In genomic region chr17:17079336-17079735, GRCh38 we compare ENCODE assay signal across 13 cellular contexts. TPM values are rescaled to one million over a fixed set of nuclear protein-coding genes. Genes with fewer than 3 reads are reported as not detected.
A peak's percentile ranks its signal among the peaks of the same experiment; 100 is the strongest.
DNase-seq lines count a peak whose midpoint lies in the region; ATAC-seq and TF ChIP-seq lines count a peak whose summit lies in the region.
"Had no signal": no experiment of that assay in that cellular context is flagged by ENCODE, and none has a peak within 500 bp of the region (broad histone marks: within the 10 kb centered on the region; RNA-seq: fewer than 3 reads in every experiment).

No MANE protein-coding gene starts in this region.

- H3K4me1 ChIP-seq in upper lobe of left lung (peaks cover 48 to 65% (median 61%) of the 10 kb centered on the region in 4 donors), SK-N-SH (ENCODE audit: control insufficient read depth in 1 of 2, insufficient read depth in 2 of 2, low read depth in 1 of 2, low read length in 1 of 2) (peaks cover 0 to 40% of the 10 kb centered on the region in 2 experiments; a peak in 2 of 4 replicates)

- H3K36me3 Mint-ChIP-seq in glutamatergic neuron (ENCODE audit: unreplicated experiment) (no peaks in the 10 kb centered on the region), mesothelial cell of epicardium (peaks cover 24% of the 10 kb centered on the region)

- peaks cover 7% of the 10 kb centered on the region for H3K27me3 Mint-ChIP-seq in glutamatergic neuron (ENCODE audit: unreplicated experiment)
- no peaks in the 10 kb centered on the region for H3K27me3 Mint-ChIP-seq in mesothelial cell of epicardium (ENCODE audit: low read depth)
- H3K27me3 Mint-ChIP-seq: activated naive CD4-positive, alpha-beta T cell treated with anti-CD3 and anti-CD28 coated beads, Interleukin-2, amount 50 U/mL, for 24 hours had no signal

- H3K9ac ChIP-seq in SK-N-SH: no peak overlapping the region

- H3K27ac Mint-ChIP-seq in glutamatergic neuron (ENCODE audit: unreplicated experiment): peak overlapping the region; percentile 49
- H3K27ac Mint-ChIP-seq in mesothelial cell of epicardium: peak overlapping the region; percentile 90
- H3K27ac Mint-ChIP-seq: activated naive CD4-positive, alpha-beta T cell treated with anti-CD3 and anti-CD28 coated beads, Interleukin-2, amount 50 U/mL, for 24 hours; CD8-positive, alpha-beta T cell had no signal

- TF ChIP-seq POLR2A in upper lobe of left lung (IDR thresholded peaks at IDR 0.05): no peak

- H3K4me3 ChIP-seq in upper lobe of left lung: no peak overlapping the region
- H3K4me3 ChIP-seq in SK-N-SH (ENCODE audit: low read depth in 2 of 2, low read length in 1 of 2): no peak overlapping the region

- H3K27ac ChIP-seq in upper lobe of left lung (peak overlapping the region; percentile 28 to 55 (median 41)), SK-N-SH (ENCODE audit: low read depth in 2 of 2, low read length in 1 of 2) (no peak overlapping the region; a peak in 1 of 4 replicates)

- TF ChIP-seq EP300 in upper lobe of left lung (IDR thresholded peaks at IDR 0.05) (no peak), SK-N-SH (IDR thresholded peaks at IDR 0.05; ENCODE audit: borderline replicate concordance in 1 of 2, low read depth in 1 of 2, low read length in 1 of 2) (no peak)

- H3K9me3 ChIP-seq in upper lobe of left lung (no peaks in the 10 kb centered on the region), SK-N-SH (no peaks in the 10 kb centered on the region)

- POLR2A ChIA-PET in SK-N-SH (lab: Yijun Ruan, JAX): no interaction called here

- peaks cover 98% of the 10 kb centered on the region for H3K79me2 ChIP-seq in SK-N-SH (ENCODE audit: insufficient read depth)

- 60 to 62% methylated on average over 4 of the region's 4 CpGs for WGBS in upper lobe of left lung, 2 donors
- WGBS in SK-N-SH (ENCODE audit: low lambda C conversion rate): 95% methylated on average over 4 of the region's 4 CpGs

- peaks cover 91% of the 10 kb centered on the region for H4K20me1 ChIP-seq in SK-N-SH (ENCODE audit: insufficient read depth)

- ATAC-seq in upper lobe of left lung (ENCODE audit: low FRiP score in 2 of 2): peak in 1 of 2 donors; percentile 23
- ATAC-seq: CD8-positive, alpha-beta T cell had no signal

- H3K9me2 ChIP-seq in SK-N-SH: no peaks in the 10 kb centered on the region

- TF ChIP-seq RAD21 in SK-N-SH (IDR thresholded peaks at IDR 0.05; ENCODE audit: low read length): no peak

- H3K9me3 Mint-ChIP-seq in glutamatergic neuron (ENCODE audit: unreplicated experiment): peaks cover 20% of the 10 kb centered on the region
- no peaks in the 10 kb centered on the region for H3K9me3 Mint-ChIP-seq in mesothelial cell of epicardium
- H3K9me3 Mint-ChIP-seq: activated naive CD4-positive, alpha-beta T cell treated with anti-CD3 and anti-CD28 coated beads, Interleukin-2, amount 50 U/mL, for 24 hours; CD8-positive, alpha-beta T cell had no signal

- no peaks in the 10 kb centered on the region for H3F3A ChIP-seq in SK-N-SH (replicated peaks; ENCODE audit: insufficient read depth)

- peaks cover 52% of the 10 kb centered on the region for H3K4me1 Mint-ChIP-seq in glutamatergic neuron (ENCODE audit: low read depth, unreplicated experiment)
- peaks cover 43% of the 10 kb centered on the region for H3K4me1 Mint-ChIP-seq in mesothelial cell of epicardium

- H3K36me3 ChIP-seq in upper lobe of left lung: peaks cover 0 to 40% (median 6%) of the 10 kb centered on the region in 4 donors
- H3K36me3 ChIP-seq in SK-N-SH (replicated peaks in 1 of 2; ENCODE audit: control insufficient read depth in 1 of 2, insufficient read depth in 2 of 2, low read length in 1 of 2): peaks cover 19 to 29% of the 10 kb centered on the region in 2 experiments

- no peak overlapping the region for H2AFZ ChIP-seq in SK-N-SH (ENCODE audit: low read depth)

- CTCF ChIA-PET in SK-N-SH (lab: Yijun Ruan, JAX): no interaction called here

- H3K27me3 ChIP-seq in upper lobe of left lung: no peaks in the 10 kb centered on the region
- H3K27me3 ChIP-seq in SK-N-SH (ENCODE audit: insufficient read depth): no peaks in the 10 kb centered on the region

- peak; percentile 16 for DNase-seq in amniotic epithelial cell (ENCODE audit: low read depth)
- peak; percentile 3 for DNase-seq in glutamatergic neuron
- DNase-seq in mesothelial cell of epicardium (ENCODE audit: low spot score in 2 of 2, unreplicated experiment in 2 of 2): no peak
- DNase-seq in upper lobe of left lung: no peak
- DNase-seq in stimulated activated CD4-positive, alpha-beta T cell treated with anti-CD3 and anti-CD28 coated beads, Interleukin-2, amount 100 ng/mL, for 48 hours: no peak
- DNase-seq in C1 segment of cervical spinal cord (lab: John Stamatoyannopoulos, UW): no peak
- DNase-seq in SK-N-SH: no peak
- DNase-seq: CD8-positive, alpha-beta T cell; dermis blood vessel endothelial cell; NCI-H1417 treated with DMSO at 0.1 percent for 48 hours; NCI-H524; T-helper 9 cell had no signal

- H3K4me3 Mint-ChIP-seq in glutamatergic neuron (ENCODE audit: unreplicated experiment) (no peak overlapping the region), mesothelial cell of epicardium (no peak overlapping the region)
- H3K4me3 Mint-ChIP-seq: activated naive CD4-positive, alpha-beta T cell treated with anti-CD3 and anti-CD28 coated beads, Interleukin-2, amount 50 U/mL, for 24 hours; CD8-positive, alpha-beta T cell had no signal

- TF ChIP-seq CTCF in glutamatergic neuron (IDR thresholded peaks at IDR 0.05; ENCODE audit: partially characterized antibody, unreplicated experiment) (no peak), mesothelial cell of epicardium (IDR thresholded peaks at IDR 0.05; ENCODE audit: unreplicated experiment) (no peak), upper lobe of left lung (IDR thresholded peaks at IDR 0.05) (no peak), SK-N-SH (IDR thresholded peaks at IDR 0.05) (no peak)

- H3K4me2 ChIP-seq in SK-N-SH: no peak overlapping the region

TF ChIP-seq in SK-N-SH, 30 proteins besides CTCF, POLR2A, EP300 and RAD21:
- TF ChIP-seq RCOR1 (IDR thresholded peaks at IDR 0.05; ENCODE audit: low read length): no peak
- TF ChIP-seq GABPA (IDR thresholded peaks at IDR 0.05; ENCODE audit: low read depth): no peak
- TF ChIP-seq FOXJ3 (CRISPR knock-in tag; IDR thresholded peaks at IDR 0.05): no peak
TF ChIP-seq in SK-N-SH: peak in this region for 0.

RNA-seq across cellular contexts. Expression of gene MPRIP, which starts 37.1 kb away (rescaled TPM):
- total RNA-seq in glutamatergic neuron (ENCODE audit: unreplicated experiment) (863 TPM), mesothelial cell of epicardium (224 to 228 TPM (median 225 TPM) in 3 replicates), upper lobe of left lung (100 to 1,000 TPM; 201 to 380 (median 285) TPM)
- 64.4 and 69.8 TPM in 2 replicates for polyA plus RNA-seq in SK-N-SH (2012; rRNA removed)
- polyA plus RNA-seq in SK-N-SH (2012; cell fraction: cytosol; rRNA removed): 48.5 and 56.7 TPM in 2 replicates
- 85.3 and 87.9 TPM in 2 replicates for polyA plus RNA-seq in SK-N-SH (2012; cell fraction: nucleus; rRNA removed)

Comparison
In these comparisons a context has a peak if more than half of its experiments do, and no peak if none do; other contexts are left out.
1. DNase-seq: peak in amniotic epithelial cell (single experiment) and glutamatergic neuron (single experiment); none in mesothelial cell of epicardium (0 of 2), upper lobe of left lung (0 of 2), stimulated activated CD4-positive, alpha-beta T cell treated with anti-CD3 and anti-CD28 coated beads, Interleukin-2, amount 100 ng/mL, for 48 hours (0 of 2), C1 segment of cervical spinal cord (0 of 14) and SK-N-SH (single experiment).
2. H3K27ac ChIP-seq: peak in upper lobe of left lung (4 of 4); none in SK-N-SH (0 of 2).